ENCODE assay signal across 16 cellular contexts in genomic region chr2:39510087-39510486, GRCh38.
DNase-seq lines count a peak whose midpoint lies in the region; ATAC-seq and TF ChIP-seq lines count a peak whose summit lies in the region.
"Had no signal": no experiment of that assay in that cellular context is flagged by ENCODE, and none has a peak within 500 bp of the region (broad histone marks: within the 10 kb centered on the region; RNA-seq: fewer than 3 reads in every experiment).

No MANE protein-coding gene starts in this region.

- no peaks in the 10 kb centered on the region for H4K20me1 ChIP-seq in smooth muscle cell (ENCODE audit: low read depth)

- H3K4me1 ChIP-seq in muscle layer of colon (ENCODE audit: insufficient read depth, low read length) (peaks cover 77% of the 10 kb centered on the region), smooth muscle cell (ENCODE audit: low read depth) (peaks cover 15% of the 10 kb centered on the region), psoas muscle (peaks cover 37% of the 10 kb centered on the region)

- no peak for TF ChIP-seq CTCF in smooth muscle cell (IDR thresholded peaks at IDR 0.05; ENCODE audit: borderline replicate concordance, insufficient read depth, poor library complexity, severe bottlenecking)
- TF ChIP-seq CTCF in psoas muscle (IDR thresholded peaks at IDR 0.05), result no peak

- H3K4me3 ChIP-seq in muscle layer of colon (ENCODE audit: low read depth in 1 of 2, low read length in 2 of 2) (no peak overlapping the region), smooth muscle cell (no peak overlapping the region), psoas muscle (no peak overlapping the region)

- ATAC-seq in HG02840 (IDR thresholded peaks at IDR 0.05; ENCODE audit: low FRiP score, unreplicated experiment), result no peak
- no peak for ATAC-seq in psoas muscle

- H3K36me3 ChIP-seq in muscle layer of colon (ENCODE audit: insufficient read depth, low read length), result no peaks in the 10 kb centered on the region
- no peaks in the 10 kb centered on the region for H3K36me3 ChIP-seq in smooth muscle cell (ENCODE audit: low read depth)
- no peaks in the 10 kb centered on the region for H3K36me3 ChIP-seq in psoas muscle (ENCODE audit: insufficient read depth in 1 of 2, low read depth in 1 of 2)

- H3K79me2 ChIP-seq in smooth muscle cell (ENCODE audit: low read depth), result no peaks in the 10 kb centered on the region

- H3K27me3 ChIP-seq in muscle layer of colon (ENCODE audit: control insufficient read depth in 1 of 2, insufficient read depth in 2 of 2, low read length in 2 of 2), result no peaks in the 10 kb centered on the region
- H3K27me3 ChIP-seq in smooth muscle cell (ENCODE audit: low read depth), result no peaks in the 10 kb centered on the region
- H3K27me3 ChIP-seq in psoas muscle (ENCODE audit: insufficient read depth in 3 of 3, low read length in 2 of 3), result no peaks in the 10 kb centered on the region

- H3F3A ChIP-seq in smooth muscle cell (ENCODE audit: low read depth), result peaks cover 12% of the 10 kb centered on the region

- intact Hi-C loops in psoas muscle (cut with DNase I), result loop anchor here (5.0 to 10.0 kb wide), 3 partner anchors 135 to 215 kb away; no protein-coding TSS in a partner anchor

- H2AFZ ChIP-seq in smooth muscle cell (ENCODE audit: low read depth), result no peak overlapping the region

- H3K9me3 ChIP-seq in muscle layer of colon (ENCODE audit: low read length), result no peaks in the 10 kb centered on the region
- no peaks in the 10 kb centered on the region for H3K9me3 ChIP-seq in smooth muscle cell (replicated peaks; ENCODE audit: low read depth)
- H3K9me3 ChIP-seq in psoas muscle, result no peaks in the 10 kb centered on the region

- DNase-seq in dermis blood vessel endothelial cell (peak; percentile 23), fibroblast of peridontal ligament (ENCODE audit: extremely low read depth) (peak; percentile 39), smooth muscle cell (lab: John Stamatoyannopoulos, UW; ENCODE audit: unreplicated experiment) (no peak), psoas muscle (no peak), medulla oblongata (ENCODE audit: extremely low spot score) (no peak)
- DNase-seq in stimulated activated CD8-positive, alpha-beta memory T cell treated with anti-CD3 and anti-CD28 coated beads, Interleukin-4, amount 100 ng/mL, for 48 hours, result no peak
- DNase-seq: GF-D8, H9, NCI-H1417, NCI-H1930, NCI-H446, NCI-H69, SIG-M5 had no signal

- H3K4me2 ChIP-seq in smooth muscle cell, result no peak overlapping the region

- H3K9ac ChIP-seq in muscle layer of colon (ENCODE audit: low read length), result no peak overlapping the region
- H3K9ac ChIP-seq in smooth muscle cell (ENCODE audit: low read depth), result no peak overlapping the region

- peak overlapping the region; percentile 4 for H3K27ac ChIP-seq in muscle layer of colon (ENCODE audit: low read depth, low read length)
- peak overlapping the region; percentile 21 for H3K27ac ChIP-seq in smooth muscle cell (ENCODE audit: low read depth)
- no peak overlapping the region for H3K27ac ChIP-seq in psoas muscle
- H3K27ac ChIP-seq: C4-2B had no signal

- 62% methylated on average over 5 of the region's 5 CpGs for WGBS in smooth muscle cell (ENCODE audit: low lambda C conversion rate)
- 53 to 66% (median 63%) methylated on average over 5 of the region's 5 CpGs for WGBS in psoas muscle, 3 donors

Comparison
In these comparisons a context has a peak if more than half of its experiments do, and no peak if none do; other contexts are left out.
1. DNase-seq: peak in dermis blood vessel endothelial cell (single experiment) and fibroblast of peridontal ligament (single experiment); none in smooth muscle cell (single experiment), stimulated activated CD8-positive, alpha-beta memory T cell treated with anti-CD3 and anti-CD28 coated beads, Interleukin-4, amount 100 ng/mL, for 48 hours (single experiment), psoas muscle (0 of 2) and medulla oblongata (single experiment).